In the genomic region with DNA sequence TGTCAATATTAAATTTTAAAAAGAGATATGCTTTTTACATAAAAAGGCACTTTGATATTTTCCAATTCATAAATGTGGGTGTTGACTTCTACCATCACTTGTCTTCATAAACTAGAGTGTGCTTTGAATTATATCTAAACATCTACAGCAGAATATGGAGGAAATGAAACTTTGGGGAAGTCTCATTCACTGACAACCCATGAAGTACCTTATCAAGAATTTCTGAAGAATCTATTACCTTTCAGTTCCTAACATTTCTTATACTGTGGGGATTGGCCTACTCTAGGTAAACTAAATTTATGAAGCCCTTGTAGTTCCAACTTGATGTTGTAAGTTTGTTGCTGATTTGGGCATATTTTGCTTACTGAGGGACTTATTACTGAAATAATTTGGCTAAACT, we compare ENCODE assay signal across 8 cellular contexts.
"Had no signal": no experiment of that assay in that cellular context is flagged by ENCODE, and none has a peak within 500 bp of the region (broad histone marks: within the 10 kb centered on the region; RNA-seq: fewer than 3 reads in every experiment).

No MANE protein-coding gene starts in this region.

- DNase-seq: GDM1, GF-D8 had no signal

- FAIRE-seq: G401.6, GM12878, GM12891, GM12892, GM18507, GM19239 had no signal

- ATAC-seq: GM12878 had no signal
